20 cellular contexts compared by ENCODE assay signal in genomic region chr17:79618383-79619067, GRCh38. TPM values are rescaled to one million over a fixed set of nuclear protein-coding genes. Genes with fewer than 3 reads are reported as not detected.
DNase-seq lines count a peak whose midpoint lies in the region; ATAC-seq lines count a peak whose summit lies in the region.
"Had no signal": no experiment of that assay in that cellular context is flagged by ENCODE, and none has a peak within 500 bp of the region (broad histone marks: within the 10 kb centered on the region; RNA-seq: fewer than 3 reads in every experiment).

No MANE protein-coding gene starts in this region.

- ATAC-seq in GM19324 (IDR thresholded peaks at IDR 0.05; ENCODE audit: low FRiP score, unreplicated experiment) (no peak), HG03196 (IDR thresholded peaks at IDR 0.05; ENCODE audit: unreplicated experiment) (no peak)
- ATAC-seq: activated naive CD4-positive, alpha-beta T cell treated with anti-CD3 and anti-CD28 coated beads, Interleukin-2, amount 50 U/mL, for 72 hours had no signal

- H2BK5ac ChIP-seq in neuronal stem cell (ENCODE audit: low read length) = no peak overlapping the region

- H2AFZ ChIP-seq in neuronal stem cell (ENCODE audit: low read length) = peak overlapping the region; percentile 65

- peaks cover 6% of the 10 kb centered on the region for H3K79me1 ChIP-seq in neuronal stem cell (ENCODE audit: low read depth, low read length)

- peak overlapping the region; percentile 50 for H3K27ac ChIP-seq in cingulate gyrus (ENCODE audit: low read depth, low read length)
- no peak overlapping the region for H3K27ac ChIP-seq in neuronal stem cell (replicated peaks; ENCODE audit: low read length)
- H3K27ac ChIP-seq in SJCRH30 = no peak overlapping the region
- H3K27ac ChIP-seq: C4-2B, cardiac muscle cell, neutrophil, skin epidermis had no signal

- H3K18ac ChIP-seq in neuronal stem cell (ENCODE audit: low read length) = no peak overlapping the region

- H3K14ac ChIP-seq in neuronal stem cell (ENCODE audit: low read length) = no peak overlapping the region

- H4K8ac ChIP-seq in neuronal stem cell (ENCODE audit: low read depth, low read length) = no peak overlapping the region

- peaks cover 0 to 62% (median 4%) of the 10 kb centered on the region in 3 experiments for H3K27me3 ChIP-seq in neuronal stem cell (ENCODE audit: control insufficient read depth in 3 of 3, insufficient read depth in 3 of 3, low read depth in 1 of 3, low read length in 3 of 3)
- peaks cover 67% of the 10 kb centered on the region for H3K27me3 ChIP-seq in SJCRH30

- no peak overlapping the region for H2BK12ac ChIP-seq in neuronal stem cell (ENCODE audit: low read length)

- no peak overlapping the region for H3K23ac ChIP-seq in neuronal stem cell (ENCODE audit: low read depth, low read length, poor library complexity)

- peaks cover 5 to 10% of the 10 kb centered on the region in 2 donors for H3K9me3 ChIP-seq in neuronal stem cell (replicated peaks in 1 of 2; ENCODE audit: control insufficient read depth in 2 of 2, insufficient read depth in 1 of 2, low read depth in 1 of 2, low read length in 2 of 2)
- H3K9me3 ChIP-seq in SJCRH30 (replicated peaks) = peaks cover 4% of the 10 kb centered on the region; the same call in 1 of the 2 replicates
- H3K9me3 ChIP-seq: neutrophil had no signal

- no peak overlapping the region for H3K4ac ChIP-seq in neuronal stem cell (ENCODE audit: low read length)

- H2AK5ac ChIP-seq in neuronal stem cell (ENCODE audit: low read depth, low read length) = no peak overlapping the region

- H3K4me2 ChIP-seq in neuronal stem cell (ENCODE audit: insufficient read depth, low read length, poor library complexity, severe bottlenecking) = no peak overlapping the region

- peaks cover 3 to 15% of the 10 kb centered on the region in 2 donors for H3K4me1 ChIP-seq in neuronal stem cell (ENCODE audit: control insufficient read depth in 2 of 2, insufficient read depth in 1 of 2, low read depth in 1 of 2, low read length in 2 of 2)
- H3K4me1 ChIP-seq in SJCRH30 = no peaks in the 10 kb centered on the region

- H4K91ac ChIP-seq in neuronal stem cell (ENCODE audit: low read depth, low read length, poor library complexity) = no peak overlapping the region

- H3K36me3 ChIP-seq in neuronal stem cell (replicated peaks in 1 of 2; ENCODE audit: control insufficient read depth in 2 of 2, insufficient read depth in 2 of 2, low read length in 2 of 2) (peaks cover 0 to 4% of the 10 kb centered on the region in 2 donors), SJCRH30 (no peaks in the 10 kb centered on the region)
- H3K36me3 ChIP-seq: cardiac muscle cell, neutrophil had no signal

- H3K4me3 ChIP-seq in neuronal stem cell (ENCODE audit: low read length in 2 of 2) = no peak overlapping the region
- no peak overlapping the region for H3K4me3 ChIP-seq in SJCRH30
- H3K4me3 ChIP-seq: cardiac muscle cell, lung, skin epidermis had no signal

- H2BK15ac ChIP-seq in neuronal stem cell (ENCODE audit: low read length) = no peak overlapping the region

- no CpG with 5 or more reads among the region's 20 CpGs for whole genome bisulfite sequencing in neuronal stem cell (ENCODE audit: extremely low coverage in 2 of 2, insufficient read length in 2 of 2, insufficient replicate concordance in 1 of 2), 2 donors

- no peak overlapping the region for H2BK120ac ChIP-seq in neuronal stem cell (ENCODE audit: low read depth, low read length)

- DNase-seq in DMS79 treated with DMSO at 0.1 percent for 48 hours (lab: John Stamatoyannopoulos, UW) (peak; percentile 23), DMS79 (lab: John Stamatoyannopoulos, UW) (no peak), D341Med (ENCODE audit: low spot score) (peak; percentile 26), neuronal stem cell (ENCODE audit: low spot score) (no peak), SJCRH30 (no peak)
- DNase-seq: activated B cell treated with CpG ODN at 0.5 μM for 24 hours, NCI-H1930, trophoblast cell had no signal

- H3K9ac ChIP-seq in neuronal stem cell (ENCODE audit: low read depth, low read length, poor library complexity) = no peak overlapping the region

RNA-seq across cellular contexts. Expression of gene RBFOX3, which starts 7.7 kb away (rescaled TPM):
- polyA plus RNA-seq in neuronal stem cell (2013, experiment 1 of 2) = 13.0 TPM
- polyA plus RNA-seq in neuronal stem cell (2013, experiment 2 of 2) = 12.5 TPM
- total RNA-seq in SJCRH30 (2014; rRNA removed; shearing (Covaris generic)) = 0.96 and 1.0 TPM in 2 replicates
- total RNA-seq: A172; activated naive CD4-positive, alpha-beta T cell treated with anti-CD3 and anti-CD28 coated beads, Interleukin-2, amount 50 U/mL, for 72 hours; fibroblast of villous mesenchyme; HT-29 had no signal

Comparison
In these comparisons a context has a peak if more than half of its experiments do, and no peak if none do; other contexts are left out.
1. DNase-seq: peak in DMS79 treated with DMSO at 0.1 percent for 48 hours (single experiment) and D341Med (single experiment); none in DMS79 (single experiment), neuronal stem cell (single experiment) and SJCRH30 (0 of 2).